Comparison of ENCODE assay signal across 1 cellular context in the genomic region with DNA sequence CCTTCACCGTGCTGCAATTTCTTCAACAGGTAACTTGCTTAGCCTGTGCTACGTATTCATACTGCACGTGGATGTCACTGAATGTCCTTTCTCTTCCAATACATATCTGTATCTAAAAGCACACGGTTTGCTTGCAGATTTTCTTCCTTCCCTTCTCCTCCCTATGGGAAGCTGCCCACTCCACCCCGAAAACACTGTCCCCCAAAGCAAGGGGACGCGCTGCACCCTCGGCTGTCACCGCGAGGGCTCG.
A peak's percentile ranks its signal among the peaks of the same experiment; 100 is the strongest.
TF ChIP-seq lines count a peak whose summit lies in the region.

No MANE protein-coding gene starts in this region.

TF ChIP-seq in HepG2, 621 proteins besides CTCF, POLR2A, EP300 and RAD21 (continued from another document and continues in another):
- TF ChIP-seq, protein P1, sequence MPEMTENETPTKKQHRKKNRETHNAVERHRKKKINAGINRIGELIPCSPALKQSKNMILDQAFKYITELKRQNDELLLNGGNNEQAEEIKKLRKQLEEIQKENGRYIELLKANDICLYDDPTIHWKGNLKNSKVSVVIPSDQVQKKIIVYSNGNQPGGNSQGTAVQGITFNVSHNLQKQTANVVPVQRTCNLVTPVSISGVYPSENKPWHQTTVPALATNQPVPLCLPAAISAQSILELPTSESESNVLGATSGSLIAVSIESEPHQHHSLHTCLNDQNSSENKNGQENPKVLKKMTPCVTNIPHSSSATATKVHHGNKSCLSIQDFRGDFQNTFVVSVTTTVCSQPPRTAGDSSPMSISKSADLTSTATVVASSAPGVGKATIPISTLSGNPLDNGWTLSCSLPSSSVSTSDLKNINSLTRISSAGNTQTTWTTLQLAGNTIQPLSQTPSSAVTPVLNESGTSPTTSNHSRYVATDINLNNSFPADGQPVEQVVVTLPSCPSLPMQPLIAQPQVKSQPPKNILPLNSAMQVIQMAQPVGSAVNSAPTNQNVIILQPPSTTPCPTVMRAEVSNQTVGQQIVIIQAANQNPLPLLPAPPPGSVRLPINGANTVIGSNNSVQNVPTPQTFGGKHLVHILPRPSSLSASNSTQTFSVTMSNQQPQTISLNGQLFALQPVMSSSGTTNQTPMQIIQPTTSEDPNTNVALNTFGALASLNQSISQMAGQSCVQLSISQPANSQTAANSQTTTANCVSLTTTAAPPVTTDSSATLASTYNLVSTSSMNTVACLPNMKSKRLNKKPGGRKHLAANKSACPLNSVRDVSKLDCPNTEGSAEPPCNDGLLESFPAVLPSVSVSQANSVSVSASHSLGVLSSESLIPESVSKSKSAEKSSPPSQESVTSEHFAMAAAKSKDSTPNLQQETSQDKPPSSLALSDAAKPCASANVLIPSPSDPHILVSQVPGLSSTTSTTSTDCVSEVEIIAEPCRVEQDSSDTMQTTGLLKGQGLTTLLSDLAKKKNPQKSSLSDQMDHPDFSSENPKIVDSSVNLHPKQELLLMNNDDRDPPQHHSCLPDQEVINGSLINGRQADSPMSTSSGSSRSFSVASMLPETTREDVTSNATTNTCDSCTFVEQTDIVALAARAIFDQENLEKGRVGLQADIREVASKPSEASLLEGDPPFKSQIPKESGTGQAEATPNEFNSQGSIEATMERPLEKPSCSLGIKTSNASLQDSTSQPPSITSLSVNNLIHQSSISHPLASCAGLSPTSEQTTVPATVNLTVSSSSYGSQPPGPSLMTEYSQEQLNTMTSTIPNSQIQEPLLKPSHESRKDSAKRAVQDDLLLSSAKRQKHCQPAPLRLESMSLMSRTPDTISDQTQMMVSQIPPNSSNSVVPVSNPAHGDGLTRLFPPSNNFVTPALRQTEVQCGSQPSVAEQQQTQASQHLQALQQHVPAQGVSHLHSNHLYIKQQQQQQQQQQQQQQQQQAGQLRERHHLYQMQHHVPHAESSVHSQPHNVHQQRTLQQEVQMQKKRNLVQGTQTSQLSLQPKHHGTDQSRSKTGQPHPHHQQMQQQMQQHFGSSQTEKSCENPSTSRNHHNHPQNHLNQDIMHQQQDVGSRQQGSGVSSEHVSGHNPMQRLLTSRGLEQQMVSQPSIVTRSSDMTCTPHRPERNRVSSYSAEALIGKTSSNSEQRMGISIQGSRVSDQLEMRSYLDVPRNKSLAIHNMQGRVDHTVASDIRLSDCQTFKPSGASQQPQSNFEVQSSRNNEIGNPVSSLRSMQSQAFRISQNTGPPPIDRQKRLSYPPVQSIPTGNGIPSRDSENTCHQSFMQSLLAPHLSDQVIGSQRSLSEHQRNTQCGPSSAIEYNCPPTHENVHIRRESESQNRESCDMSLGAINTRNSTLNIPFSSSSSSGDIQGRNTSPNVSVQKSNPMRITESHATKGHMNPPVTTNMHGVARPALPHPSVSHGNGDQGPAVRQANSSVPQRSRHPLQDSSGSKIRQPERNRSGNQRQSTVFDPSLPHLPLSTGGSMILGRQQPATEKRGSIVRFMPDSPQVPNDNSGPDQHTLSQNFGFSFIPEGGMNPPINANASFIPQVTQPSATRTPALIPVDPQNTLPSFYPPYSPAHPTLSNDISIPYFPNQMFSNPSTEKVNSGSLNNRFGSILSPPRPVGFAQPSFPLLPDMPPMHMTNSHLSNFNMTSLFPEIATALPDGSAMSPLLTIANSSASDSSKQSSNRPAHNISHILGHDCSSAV (CRISPR knock-in tag; IDR thresholded peaks at IDR 0.05; ENCODE audit: borderline replicate concordance) = no peak
- TF ChIP-seq, protein P2, sequence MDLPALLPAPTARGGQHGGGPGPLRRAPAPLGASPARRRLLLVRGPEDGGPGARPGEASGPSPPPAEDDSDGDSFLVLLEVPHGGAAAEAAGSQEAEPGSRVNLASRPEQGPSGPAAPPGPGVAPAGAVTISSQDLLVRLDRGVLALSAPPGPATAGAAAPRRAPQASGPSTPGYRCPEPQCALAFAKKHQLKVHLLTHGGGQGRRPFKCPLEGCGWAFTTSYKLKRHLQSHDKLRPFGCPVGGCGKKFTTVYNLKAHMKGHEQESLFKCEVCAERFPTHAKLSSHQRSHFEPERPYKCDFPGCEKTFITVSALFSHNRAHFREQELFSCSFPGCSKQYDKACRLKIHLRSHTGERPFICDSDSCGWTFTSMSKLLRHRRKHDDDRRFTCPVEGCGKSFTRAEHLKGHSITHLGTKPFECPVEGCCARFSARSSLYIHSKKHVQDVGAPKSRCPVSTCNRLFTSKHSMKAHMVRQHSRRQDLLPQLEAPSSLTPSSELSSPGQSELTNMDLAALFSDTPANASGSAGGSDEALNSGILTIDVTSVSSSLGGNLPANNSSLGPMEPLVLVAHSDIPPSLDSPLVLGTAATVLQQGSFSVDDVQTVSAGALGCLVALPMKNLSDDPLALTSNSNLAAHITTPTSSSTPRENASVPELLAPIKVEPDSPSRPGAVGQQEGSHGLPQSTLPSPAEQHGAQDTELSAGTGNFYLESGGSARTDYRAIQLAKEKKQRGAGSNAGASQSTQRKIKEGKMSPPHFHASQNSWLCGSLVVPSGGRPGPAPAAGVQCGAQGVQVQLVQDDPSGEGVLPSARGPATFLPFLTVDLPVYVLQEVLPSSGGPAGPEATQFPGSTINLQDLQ (CRISPR knock-in tag; IDR thresholded peaks at IDR 0.05) = no peak
- no peak for TF ChIP-seq ZFP62 (CRISPR knock-in tag; IDR thresholded peaks at IDR 0.05)
- TF ChIP-seq SATB2 (CRISPR knock-in tag; IDR thresholded peaks at IDR 0.05) = no peak
- TF ChIP-seq ZNF773 (CRISPR knock-in tag; IDR thresholded peaks at IDR 0.05; ENCODE audit: borderline replicate concordance) = no peak
- no peak for TF ChIP-seq ZBTB21 (CRISPR knock-in tag; IDR thresholded peaks at IDR 0.05)
- TF ChIP-seq, protein P3, sequence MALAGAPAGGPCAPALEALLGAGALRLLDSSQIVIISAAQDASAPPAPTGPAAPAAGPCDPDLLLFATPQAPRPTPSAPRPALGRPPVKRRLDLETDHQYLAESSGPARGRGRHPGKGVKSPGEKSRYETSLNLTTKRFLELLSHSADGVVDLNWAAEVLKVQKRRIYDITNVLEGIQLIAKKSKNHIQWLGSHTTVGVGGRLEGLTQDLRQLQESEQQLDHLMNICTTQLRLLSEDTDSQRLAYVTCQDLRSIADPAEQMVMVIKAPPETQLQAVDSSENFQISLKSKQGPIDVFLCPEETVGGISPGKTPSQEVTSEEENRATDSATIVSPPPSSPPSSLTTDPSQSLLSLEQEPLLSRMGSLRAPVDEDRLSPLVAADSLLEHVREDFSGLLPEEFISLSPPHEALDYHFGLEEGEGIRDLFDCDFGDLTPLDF (CRISPR knock-in tag; IDR thresholded peaks at IDR 0.05) = no peak
- no peak; the same call in none of the 2 replicates for TF ChIP-seq MEIS1 (CRISPR knock-in tag; IDR thresholded peaks at IDR 0.05; ENCODE audit: borderline replicate concordance)
- TF ChIP-seq NFE2L2 (IDR thresholded peaks at IDR 0.05; ENCODE audit: low read length) = no peak
- TF ChIP-seq NFKBIZ (CRISPR knock-in tag; IDR thresholded peaks at IDR 0.05) = no peak
- peak; percentile 86; the same call in 1 of the 2 replicates for TF ChIP-seq ZNF577 (CRISPR knock-in tag; IDR thresholded peaks at IDR 0.05; ENCODE audit: borderline replicate concordance, low read depth)
- peak; percentile 16; the same call in 1 of the 2 replicates for TF ChIP-seq JUN (CRISPR knock-in tag; IDR thresholded peaks at IDR 0.05)
- no peak for TF ChIP-seq ZNF451 (CRISPR knock-in tag; IDR thresholded peaks at IDR 0.05)
- TF ChIP-seq SSRP1 (CRISPR knock-in tag; IDR thresholded peaks at IDR 0.05) = peak; percentile 85; the same call in 1 of the 2 replicates
- TF ChIP-seq CHD4 (IDR thresholded peaks at IDR 0.05; ENCODE audit: borderline replicate concordance, low read length) = peak; percentile 73; the same call in 1 of the 2 replicates
- peak; percentile 54; the same call in 1 of the 2 replicates for TF ChIP-seq MEF2D (CRISPR knock-in tag; IDR thresholded peaks at IDR 0.05)
- TF ChIP-seq U2AF2 (IDR thresholded peaks at IDR 0.05; ENCODE audit: low read depth, low read length) = no peak
- TF ChIP-seq, protein P4, sequence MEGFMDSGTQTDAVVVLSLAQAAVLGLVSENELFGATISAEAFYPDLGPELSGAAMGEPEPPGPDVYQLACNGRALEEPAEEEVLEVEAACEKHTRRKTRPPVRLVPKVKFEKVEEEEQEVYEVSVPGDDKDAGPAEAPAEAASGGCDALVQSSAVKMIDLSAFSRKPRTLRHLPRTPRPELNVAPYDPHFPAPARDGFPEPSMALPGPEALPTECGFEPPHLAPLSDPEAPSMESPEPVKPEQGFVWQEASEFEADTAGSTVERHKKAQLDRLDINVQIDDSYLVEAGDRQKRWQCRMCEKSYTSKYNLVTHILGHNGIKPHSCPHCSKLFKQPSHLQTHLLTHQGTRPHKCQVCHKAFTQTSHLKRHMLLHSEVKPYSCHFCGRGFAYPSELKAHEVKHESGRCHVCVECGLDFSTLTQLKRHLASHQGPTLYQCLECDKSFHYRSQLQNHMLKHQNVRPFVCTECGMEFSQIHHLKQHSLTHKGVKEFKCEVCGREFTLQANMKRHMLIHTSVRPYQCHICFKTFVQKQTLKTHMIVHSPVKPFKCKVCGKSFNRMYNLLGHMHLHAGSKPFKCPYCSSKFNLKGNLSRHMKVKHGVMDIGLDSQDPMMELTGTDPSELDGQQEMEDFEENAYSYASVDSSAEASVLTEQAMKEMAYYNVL (CRISPR knock-in tag; IDR thresholded peaks at IDR 0.05; ENCODE audit: borderline replicate concordance) = no peak
- peak; percentile 53; the same call in 1 of the 2 replicates for TF ChIP-seq REXO4 (CRISPR knock-in tag; IDR thresholded peaks at IDR 0.05; ENCODE audit: borderline replicate concordance)
- no peak; the same call in none of the 2 replicates for TF ChIP-seq ZSCAN9 (CRISPR knock-in tag; IDR thresholded peaks at IDR 0.05; ENCODE audit: borderline replicate concordance)
- TF ChIP-seq, protein P5, sequence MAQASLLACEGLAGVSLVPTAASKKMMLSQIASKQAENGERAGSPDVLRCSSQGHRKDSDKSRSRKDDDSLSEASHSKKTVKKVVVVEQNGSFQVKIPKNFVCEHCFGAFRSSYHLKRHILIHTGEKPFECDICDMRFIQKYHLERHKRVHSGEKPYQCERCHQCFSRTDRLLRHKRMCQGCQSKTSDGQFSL (CRISPR knock-in tag; IDR thresholded peaks at IDR 0.05) = no peak
- TF ChIP-seq, protein P6, sequence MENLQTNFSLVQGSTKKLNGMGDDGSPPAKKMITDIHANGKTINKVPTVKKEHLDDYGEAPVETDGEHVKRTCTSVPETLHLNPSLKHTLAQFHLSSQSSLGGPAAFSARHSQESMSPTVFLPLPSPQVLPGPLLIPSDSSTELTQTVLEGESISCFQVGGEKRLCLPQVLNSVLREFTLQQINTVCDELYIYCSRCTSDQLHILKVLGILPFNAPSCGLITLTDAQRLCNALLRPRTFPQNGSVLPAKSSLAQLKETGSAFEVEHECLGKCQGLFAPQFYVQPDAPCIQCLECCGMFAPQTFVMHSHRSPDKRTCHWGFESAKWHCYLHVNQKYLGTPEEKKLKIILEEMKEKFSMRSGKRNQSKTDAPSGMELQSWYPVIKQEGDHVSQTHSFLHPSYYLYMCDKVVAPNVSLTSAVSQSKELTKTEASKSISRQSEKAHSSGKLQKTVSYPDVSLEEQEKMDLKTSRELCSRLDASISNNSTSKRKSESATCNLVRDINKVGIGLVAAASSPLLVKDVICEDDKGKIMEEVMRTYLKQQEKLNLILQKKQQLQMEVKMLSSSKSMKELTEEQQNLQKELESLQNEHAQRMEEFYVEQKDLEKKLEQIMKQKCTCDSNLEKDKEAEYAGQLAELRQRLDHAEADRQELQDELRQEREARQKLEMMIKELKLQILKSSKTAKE (CRISPR knock-in tag; IDR thresholded peaks at IDR 0.05; ENCODE audit: borderline replicate concordance) = peak; percentile 11; the same call in 1 of the 2 replicates
- no peak for TF ChIP-seq HES4 (CRISPR knock-in tag; IDR thresholded peaks at IDR 0.05; ENCODE audit: borderline replicate concordance)
- TF ChIP-seq ZNF468 (CRISPR knock-in tag; IDR thresholded peaks at IDR 0.05) = 0 out of 2 replicates have a peak, but pooled peaks have one; percentile 30
- no peak for TF ChIP-seq ATF1 (CRISPR knock-in tag; IDR thresholded peaks at IDR 0.05)
- TF ChIP-seq NFATC3 (CRISPR knock-in tag; IDR thresholded peaks at IDR 0.05) = no peak
- peak; percentile 19; the same call in 1 of the 2 replicates for TF ChIP-seq FLYWCH1 (CRISPR knock-in tag; IDR thresholded peaks at IDR 0.05)
- TF ChIP-seq, protein P7, sequence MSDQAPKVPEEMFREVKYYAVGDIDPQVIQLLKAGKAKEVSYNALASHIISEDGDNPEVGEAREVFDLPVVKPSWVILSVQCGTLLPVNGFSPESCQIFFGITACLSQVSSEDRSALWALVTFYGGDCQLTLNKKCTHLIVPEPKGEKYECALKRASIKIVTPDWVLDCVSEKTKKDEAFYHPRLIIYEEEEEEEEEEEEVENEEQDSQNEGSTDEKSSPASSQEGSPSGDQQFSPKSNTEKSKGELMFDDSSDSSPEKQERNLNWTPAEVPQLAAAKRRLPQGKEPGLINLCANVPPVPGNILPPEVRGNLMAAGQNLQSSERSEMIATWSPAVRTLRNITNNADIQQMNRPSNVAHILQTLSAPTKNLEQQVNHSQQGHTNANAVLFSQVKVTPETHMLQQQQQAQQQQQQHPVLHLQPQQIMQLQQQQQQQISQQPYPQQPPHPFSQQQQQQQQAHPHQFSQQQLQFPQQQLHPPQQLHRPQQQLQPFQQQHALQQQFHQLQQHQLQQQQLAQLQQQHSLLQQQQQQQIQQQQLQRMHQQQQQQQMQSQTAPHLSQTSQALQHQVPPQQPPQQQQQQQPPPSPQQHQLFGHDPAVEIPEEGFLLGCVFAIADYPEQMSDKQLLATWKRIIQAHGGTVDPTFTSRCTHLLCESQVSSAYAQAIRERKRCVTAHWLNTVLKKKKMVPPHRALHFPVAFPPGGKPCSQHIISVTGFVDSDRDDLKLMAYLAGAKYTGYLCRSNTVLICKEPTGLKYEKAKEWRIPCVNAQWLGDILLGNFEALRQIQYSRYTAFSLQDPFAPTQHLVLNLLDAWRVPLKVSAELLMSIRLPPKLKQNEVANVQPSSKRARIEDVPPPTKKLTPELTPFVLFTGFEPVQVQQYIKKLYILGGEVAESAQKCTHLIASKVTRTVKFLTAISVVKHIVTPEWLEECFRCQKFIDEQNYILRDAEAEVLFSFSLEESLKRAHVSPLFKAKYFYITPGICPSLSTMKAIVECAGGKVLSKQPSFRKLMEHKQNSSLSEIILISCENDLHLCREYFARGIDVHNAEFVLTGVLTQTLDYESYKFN (CRISPR knock-in tag; conservative IDR thresholded peaks at IDR 0.05) = no peak
- TF ChIP-seq HIVEP1 (CRISPR knock-in tag; IDR thresholded peaks at IDR 0.05) = no peak
- TF ChIP-seq SRY (CRISPR knock-in tag; IDR thresholded peaks at IDR 0.05) = no peak
- TF ChIP-seq RXRB (CRISPR knock-in tag; IDR thresholded peaks at IDR 0.05; ENCODE audit: borderline replicate concordance) = peak; percentile 19; the same call in 1 of the 2 replicates
- peak; percentile 62; the same call in 1 of the 2 replicates for TF ChIP-seq KDM5A (IDR thresholded peaks at IDR 0.05; ENCODE audit: borderline replicate concordance, low read length)
- TF ChIP-seq, protein P8, sequence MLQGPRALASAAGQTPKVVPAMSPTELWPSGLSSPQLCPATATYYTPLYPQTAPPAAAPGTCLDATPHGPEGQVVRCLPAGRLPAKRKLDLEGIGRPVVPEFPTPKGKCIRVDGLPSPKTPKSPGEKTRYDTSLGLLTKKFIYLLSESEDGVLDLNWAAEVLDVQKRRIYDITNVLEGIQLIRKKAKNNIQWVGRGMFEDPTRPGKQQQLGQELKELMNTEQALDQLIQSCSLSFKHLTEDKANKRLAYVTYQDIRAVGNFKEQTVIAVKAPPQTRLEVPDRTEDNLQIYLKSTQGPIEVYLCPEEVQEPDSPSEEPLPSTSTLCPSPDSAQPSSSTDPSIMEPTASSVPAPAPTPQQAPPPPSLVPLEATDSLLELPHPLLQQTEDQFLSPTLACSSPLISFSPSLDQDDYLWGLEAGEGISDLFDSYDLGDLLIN (CRISPR knock-in tag; IDR thresholded peaks at IDR 0.05; ENCODE audit: borderline replicate concordance) = no peak
- no peak for TF ChIP-seq RFXANK (CRISPR knock-in tag; IDR thresholded peaks at IDR 0.05)
- no peak for TF ChIP-seq ZNF614 (CRISPR knock-in tag; IDR thresholded peaks at IDR 0.05; ENCODE audit: borderline replicate concordance)
